In the genomic region with DNA sequence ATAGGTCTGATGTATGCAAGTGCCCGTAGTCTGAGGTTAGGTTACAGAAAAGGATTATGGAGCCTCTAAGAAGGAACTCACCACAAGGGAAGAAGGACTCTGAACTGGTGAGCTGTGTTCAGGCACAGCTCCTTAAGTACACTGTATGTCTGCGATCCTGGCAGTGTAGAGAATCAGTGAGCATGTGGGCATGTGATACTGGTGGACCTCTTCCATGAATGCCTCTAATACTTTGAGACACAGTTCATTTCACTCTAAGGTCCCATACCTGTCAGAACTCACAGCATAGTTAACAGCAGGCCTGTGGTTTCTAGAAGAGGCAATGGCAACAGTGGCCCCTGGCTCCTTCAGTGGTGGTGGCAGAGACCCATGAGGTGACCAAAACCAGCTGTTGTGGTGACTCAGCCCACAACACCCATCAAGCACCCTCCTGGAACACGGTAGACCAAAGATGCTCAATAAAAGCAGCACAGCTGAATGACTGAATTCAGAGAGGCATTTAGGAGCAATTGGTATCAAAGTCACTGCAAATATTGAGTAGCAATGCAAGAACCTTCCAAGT, we compare ENCODE assay signal across 11 cellular contexts. TPM values are rescaled to one million over a fixed set of nuclear protein-coding genes. Genes with fewer than 3 reads are reported as not detected.
DNase-seq lines count a peak whose midpoint lies in the region; ATAC-seq and TF ChIP-seq lines count a peak whose summit lies in the region.
"Had no signal": no experiment of that assay in that cellular context is flagged by ENCODE, and none has a peak within 500 bp of the region (broad histone marks: within the 10 kb centered on the region; RNA-seq: fewer than 3 reads in every experiment).

No MANE protein-coding gene starts in this region.

- WGBS in SK-N-SH (ENCODE audit: low lambda C conversion rate) = 5% methylated on average over 3 of the region's 3 CpGs

- ATAC-seq in SK-N-SH treated with all-trans-retinoic acid at 6 μM for 48 hours = no peak; the same call in 2 of the 3 replicates
- ATAC-seq in HG03066 (IDR thresholded peaks at IDR 0.05; ENCODE audit: low read depth, unreplicated experiment) = peak; percentile 73
- peak; percentile 11; the same call in 1 of the 2 replicates for ATAC-seq in WTC11
- peak; percentile 63 to 81 for ATAC-seq in gastrocnemius medialis

- no peaks in the 10 kb centered on the region for H3K9me3 ChIP-seq in SK-N-SH
- H3K9me3 ChIP-seq in gastrocnemius medialis = no peaks in the 10 kb centered on the region

- TF ChIP-seq CTCF in SK-N-SH (IDR thresholded peaks at IDR 0.05) = no peak
- no peak for TF ChIP-seq CTCF in WTC11 (IDR thresholded peaks at IDR 0.05)
- TF ChIP-seq CTCF in gastrocnemius medialis (IDR thresholded peaks at IDR 0.05 in 4 of 5, conservative IDR thresholded peaks at IDR 0.05 in 1 of 5) = no peak

- H3K27me3 ChIP-seq in SK-N-SH (ENCODE audit: insufficient read depth) (peaks cover 21% of the 10 kb centered on the region; the same call in 1 of the 2 replicates), gastrocnemius medialis (no peaks in the 10 kb centered on the region)

- no peaks in the 10 kb centered on the region for H3K36me3 ChIP-seq in SK-N-SH (replicated peaks in 1 of 2; ENCODE audit: control insufficient read depth in 1 of 2, insufficient read depth in 2 of 2, low read length in 1 of 2)
- no peaks in the 10 kb centered on the region for H3K36me3 ChIP-seq in gastrocnemius medialis

- no peaks in the 10 kb centered on the region for H4K20me1 ChIP-seq in SK-N-SH (ENCODE audit: insufficient read depth)

- no peak overlapping the region for H3K4me3 Mint-ChIP-seq in WTC11

- no peak overlapping the region for H3K4me2 ChIP-seq in SK-N-SH

- H3K27ac Mint-ChIP-seq in WTC11 = no peak overlapping the region

- 0 out of 2 replicates have a peak, but pooled peaks cover 3% of the 10 kb centered on the region for H3K4me1 Mint-ChIP-seq in WTC11

- in situ Hi-C loops in gastrocnemius medialis (cut with MboI; ENCODE audit: low sequenced_read_pairs in 4 of 4) = loop anchor here in 3 of 4 donors (5.0 to 10.0 kb wide), 3 partner anchors 76 to 84 kb away; no protein-coding TSS in a partner anchor

- H3K4me1 ChIP-seq in SK-N-SH (ENCODE audit: control insufficient read depth in 1 of 2, insufficient read depth in 2 of 2, low read depth in 1 of 2, low read length in 1 of 2) = no peaks in the 10 kb centered on the region
- peaks cover 0 to 4% of the 10 kb centered on the region in 2 donors for H3K4me1 ChIP-seq in gastrocnemius medialis

- TF ChIP-seq EP300 in SK-N-SH (IDR thresholded peaks at IDR 0.05; ENCODE audit: borderline replicate concordance in 1 of 2, low read depth in 1 of 2, low read length in 1 of 2) = no peak

- H3K79me2 ChIP-seq in SK-N-SH (ENCODE audit: insufficient read depth) = no peaks in the 10 kb centered on the region

- H3K27ac ChIP-seq in SK-N-SH (ENCODE audit: low read depth in 2 of 2, low read length in 1 of 2) (no peak overlapping the region), gastrocnemius medialis (peak overlapping the region in 2 of 4 donors; percentile 35 to 44)

- no peaks in the 10 kb centered on the region; the same call in 1 of the 2 replicates for H3K27me3 Mint-ChIP-seq in WTC11 (ENCODE audit: low read depth)

- DNase-seq in SK-N-SH = no peak
- no peak for DNase-seq in WTC11 (ENCODE audit: low spot score)
- peak in 1 of 2 donors; percentile 19 for DNase-seq in gastrocnemius medialis
- DNase-seq in ecto neural progenitor cell (ENCODE audit: low spot score) = no peak
- no peak for DNase-seq in hippocampal formation (lab: John Stamatoyannopoulos, UW)
- DNase-seq in NCI-H187 (lab: John Stamatoyannopoulos, UW) = no peak
- DNase-seq: activated CD4-positive, alpha-beta T cell treated with anti-CD3 and anti-CD28 coated beads for 4 hours; NCI-H146 had no signal

- TF ChIP-seq POLR2A in gastrocnemius medialis (IDR thresholded peaks at IDR 0.05) = no peak

- TF ChIP-seq RAD21 in SK-N-SH (IDR thresholded peaks at IDR 0.05; ENCODE audit: low read length) = no peak

- no peaks in the 10 kb centered on the region for H3F3A ChIP-seq in SK-N-SH (replicated peaks; ENCODE audit: insufficient read depth)

- no peaks in the 10 kb centered on the region for H3K9me3 Mint-ChIP-seq in WTC11

- POLR2A ChIA-PET in SK-N-SH (lab: Yijun Ruan, JAX) (no interaction called here), WTC11 (lab: Charles Lee) (interaction anchor here (0.6 kb wide), 1 partner anchor 61 kb away, joined by 3 read pairs; the partner anchor contains the start of gene DAD1)

- intact Hi-C loops in gastrocnemius medialis (cut with DNase I; ENCODE audit: low total_unique reads) = loop anchor here (5.0 kb wide), 1 partner anchor 201 kb away; no protein-coding TSS in a partner anchor

- no peaks in the 10 kb centered on the region for H3K36me3 Mint-ChIP-seq in WTC11

- H2AFZ ChIP-seq in SK-N-SH (ENCODE audit: low read depth) = no peak overlapping the region

- H3K9ac ChIP-seq in SK-N-SH = no peak overlapping the region

- H3K9me2 ChIP-seq in SK-N-SH = no peaks in the 10 kb centered on the region

- H3K4me3 ChIP-seq in SK-N-SH (ENCODE audit: low read depth in 2 of 2, low read length in 1 of 2) = no peak overlapping the region
- H3K4me3 ChIP-seq in gastrocnemius medialis = no peak overlapping the region

- CTCF ChIA-PET in SK-N-SH (lab: Yijun Ruan, JAX) (interaction anchor here (0.7 to 6.1 kb wide), 7 partner anchors 19 to 202 kb away, joined by 3 to 89 read pairs (median 4); partner anchors contain the start of gene DAD1), WTC11 (lab: Charles Lee) (interaction anchor here (0.6 to 4.3 kb wide), 4 partner anchors 31 to 538 kb away, joined by 3 to 90 read pairs (median 4); no protein-coding TSS in a partner anchor)

TF ChIP-seq in SK-N-SH treated with all-trans-retinoic acid at 6 μM for 48 hours, 23 proteins besides CTCF, POLR2A, EP300 and RAD21 (continues in another document):
- TF ChIP-seq, protein P1, sequence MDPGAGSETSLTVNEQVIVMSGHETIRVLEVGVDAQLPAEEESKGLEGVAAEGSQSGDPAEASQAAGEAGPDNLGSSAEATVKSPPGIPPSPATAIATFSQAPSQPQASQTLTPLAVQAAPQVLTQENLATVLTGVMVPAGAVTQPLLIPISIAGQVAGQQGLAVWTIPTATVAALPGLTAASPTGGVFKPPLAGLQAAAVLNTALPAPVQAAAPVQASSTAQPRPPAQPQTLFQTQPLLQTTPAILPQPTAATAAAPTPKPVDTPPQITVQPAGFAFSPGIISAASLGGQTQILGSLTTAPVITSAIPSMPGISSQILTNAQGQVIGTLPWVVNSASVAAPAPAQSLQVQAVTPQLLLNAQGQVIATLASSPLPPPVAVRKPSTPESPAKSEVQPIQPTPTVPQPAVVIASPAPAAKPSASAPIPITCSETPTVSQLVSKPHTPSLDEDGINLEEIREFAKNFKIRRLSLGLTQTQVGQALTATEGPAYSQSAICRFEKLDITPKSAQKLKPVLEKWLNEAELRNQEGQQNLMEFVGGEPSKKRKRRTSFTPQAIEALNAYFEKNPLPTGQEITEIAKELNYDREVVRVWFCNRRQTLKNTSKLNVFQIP (CRISPR knock-in tag; IDR thresholded peaks at IDR 0.05; ENCODE audit: borderline replicate concordance, low read depth) = no peak

TF ChIP-seq in SK-N-SH, 30 proteins besides CTCF, POLR2A, EP300 and RAD21:
- TF ChIP-seq, protein P2, sequence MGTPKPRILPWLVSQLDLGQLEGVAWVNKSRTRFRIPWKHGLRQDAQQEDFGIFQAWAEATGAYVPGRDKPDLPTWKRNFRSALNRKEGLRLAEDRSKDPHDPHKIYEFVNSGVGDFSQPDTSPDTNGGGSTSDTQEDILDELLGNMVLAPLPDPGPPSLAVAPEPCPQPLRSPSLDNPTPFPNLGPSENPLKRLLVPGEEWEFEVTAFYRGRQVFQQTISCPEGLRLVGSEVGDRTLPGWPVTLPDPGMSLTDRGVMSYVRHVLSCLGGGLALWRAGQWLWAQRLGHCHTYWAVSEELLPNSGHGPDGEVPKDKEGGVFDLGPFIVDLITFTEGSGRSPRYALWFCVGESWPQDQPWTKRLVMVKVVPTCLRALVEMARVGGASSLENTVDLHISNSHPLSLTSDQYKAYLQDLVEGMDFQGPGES (IDR thresholded peaks at IDR 0.05; ENCODE audit: low read depth, low read length) = no peak
- TF ChIP-seq YY1 (IDR thresholded peaks at IDR 0.05; ENCODE audit: low read depth) (no peak), JUND (IDR thresholded peaks at IDR 0.05) (no peak), NFIC (IDR thresholded peaks at IDR 0.05; ENCODE audit: borderline replicate concordance) (no peak), EZH2phosphoT487 (IDR thresholded peaks at IDR 0.05; ENCODE audit: borderline replicate concordance, low read depth) (no peak), CHD2 (IDR thresholded peaks at IDR 0.05; ENCODE audit: low read length, partially characterized antibody) (no peak)

TF ChIP-seq in WTC11, 78 proteins besides CTCF, POLR2A, EP300 and RAD21 (continues in another document):
- TF ChIP-seq GTF2I (CRISPR knock-in tag; conservative IDR thresholded peaks at IDR 0.05) (no peak), ZNF232 (CRISPR knock-in tag; IDR thresholded peaks at IDR 0.05) (no peak)

RNA-seq across cellular contexts. Expression of gene OR6J1, which starts 6.9 kb away (rescaled TPM):
- not detected in 2 replicates for polyA plus RNA-seq in SK-N-SH (2012; rRNA removed)
- polyA plus RNA-seq in SK-N-SH (2012; cell fraction: cytosol; rRNA removed) = not detected in 2 replicates
- not detected in 2 replicates for polyA plus RNA-seq in SK-N-SH (2012; cell fraction: nucleus; rRNA removed)
- total RNA-seq in WTC11 (2021) (not detected in 3 replicates), gastrocnemius medialis (not detected)
- total RNA-seq: dermis microvascular lymphatic vessel endothelial cell had no signal

RNA-seq across cellular contexts. Expression of gene ABHD4, which starts 52.9 kb away (rescaled TPM):
- polyA plus RNA-seq in SK-N-SH (2012; rRNA removed) = 15.0 and 18.8 TPM in 2 replicates
- 8.3 and 12.0 TPM in 2 replicates for polyA plus RNA-seq in SK-N-SH (2012; cell fraction: cytosol; rRNA removed)
- polyA plus RNA-seq in SK-N-SH (2012; cell fraction: nucleus; rRNA removed) = 14.3 and 16.8 TPM in 2 replicates
- total RNA-seq in WTC11 (2021) (33.5 to 36.1 TPM (median 33.9 TPM) in 3 replicates), gastrocnemius medialis (10 to 100 TPM; 17.1 to 38.7 (median 27.6) TPM)
